In genomic region chr11:124830749-124831148, GRCh38 we compare ENCODE assay signal across 24 cellular contexts. TPM values are rescaled to one million over a fixed set of nuclear protein-coding genes. Genes with fewer than 3 reads are reported as not detected.
DNase-seq lines count a peak whose midpoint lies in the region; ATAC-seq lines count a peak whose summit lies in the region.
"Had no signal": no experiment of that assay in that cellular context is flagged by ENCODE, and none has a peak within 500 bp of the region (broad histone marks: within the 10 kb centered on the region; RNA-seq: fewer than 3 reads in every experiment).

No MANE protein-coding gene starts in this region.

- no peaks in the 10 kb centered on the region for H3K9me3 Mint-ChIP-seq in activated CD4-positive, alpha-beta T cell treated with anti-CD3 and anti-CD28 coated beads, Interleukin-2, amount 10 ng/mL, durations not matched to agents 24 days and 14 days
- H3K9me3 Mint-ChIP-seq: CD4-positive, alpha-beta memory T cell; CD8-positive, alpha-beta memory T cell had no signal

- H3K4me3 Mint-ChIP-seq in activated CD4-positive, alpha-beta T cell treated with anti-CD3 and anti-CD28 coated beads, Interleukin-2, amount 10 ng/mL, durations not matched to agents 24 days and 14 days: no peak overlapping the region
- H3K4me3 Mint-ChIP-seq: B cell; CD14-positive monocyte; CD4-positive, alpha-beta memory T cell; CD4-positive, CD25-positive, alpha-beta regulatory T cell; CD8-positive, alpha-beta memory T cell had no signal

- H3K4me3 ChIP-seq in BLaER1: no peak overlapping the region
- H3K4me3 ChIP-seq: GM12878 had no signal

- H3K4me1 ChIP-seq in BLaER1: no peaks in the 10 kb centered on the region; the same call in 1 of the 2 replicates

- H4K20me1 ChIP-seq in BLaER1: no peaks in the 10 kb centered on the region

- no peak for ATAC-seq in GM21367 (IDR thresholded peaks at IDR 0.05; ENCODE audit: unreplicated experiment)
- ATAC-seq: GM12878 had no signal

- H3K4me1 Mint-ChIP-seq in activated CD4-positive, alpha-beta T cell treated with anti-CD3 and anti-CD28 coated beads, Interleukin-2, amount 10 ng/mL, durations not matched to agents 24 days and 14 days: no peaks in the 10 kb centered on the region
- H3K4me1 Mint-ChIP-seq: B cell; CD14-positive monocyte; CD4-positive, alpha-beta memory T cell; CD4-positive, CD25-positive, alpha-beta regulatory T cell; CD8-positive, alpha-beta memory T cell had no signal

- intact Hi-C loops in activated CD4-positive, alpha-beta T cell treated with anti-CD3 and anti-CD28 coated beads, Interleukin-2, amount 10 ng/mL, durations not matched to agents 24 days and 14 days (cut with micrococcal nuclease): no loop called here

- H3K27ac ChIP-seq in BLaER1: no peak overlapping the region

- H3K27me3 ChIP-seq in BLaER1: no peaks in the 10 kb centered on the region

- no peak overlapping the region for H3K27ac Mint-ChIP-seq in activated CD4-positive, alpha-beta T cell treated with anti-CD3 and anti-CD28 coated beads, Interleukin-2, amount 10 ng/mL, durations not matched to agents 24 days and 14 days
- H3K27ac Mint-ChIP-seq: B cell; CD14-positive monocyte; CD4-positive, alpha-beta memory T cell; CD4-positive, CD25-positive, alpha-beta regulatory T cell had no signal

- no peaks in the 10 kb centered on the region for H3K9me3 ChIP-seq in BLaER1

- H3K27me3 Mint-ChIP-seq in activated CD4-positive, alpha-beta T cell treated with anti-CD3 and anti-CD28 coated beads, Interleukin-2, amount 10 ng/mL, durations not matched to agents 24 days and 14 days: peaks cover 41% of the 10 kb centered on the region

- DNase-seq in glomerular visceral epithelial cell (ENCODE audit: extremely low spot score) (peak; percentile 19), kidney tubule cell (ENCODE audit: low spot score) (peak; percentile 63), renal cortical epithelial cell (ENCODE audit: low read depth) (peak; percentile 74), NCI-H774 (lab: John Stamatoyannopoulos, UW) (no peak), SKM-1 treated with dmso at 0.1 percent for 144 hours (lab: John Stamatoyannopoulos, UW; ENCODE audit: unreplicated experiment) (no peak)
- DNase-seq in activated CD4-positive, alpha-beta T cell treated with anti-CD3 and anti-CD28 coated beads, Interleukin-2, amount 10 ng/mL, durations not matched to agents 24 days and 14 days: no peak
- DNase-seq: 8988T; AML-193; C1 segment of cervical spinal cord; CD4-positive, alpha-beta memory T cell; CD4-positive, CD25-positive, alpha-beta regulatory T cell; CD8-positive, alpha-beta memory T cell; COR-L47; DMS153; DMS53; DMS79; DND-41; EL; GDM1 had no signal

- peak overlapping the region; percentile 29; the same call in 1 of the 2 replicates for H3K4me2 ChIP-seq in BLaER1

- H3K36me3 ChIP-seq in BLaER1: no peaks in the 10 kb centered on the region

- H3K36me3 Mint-ChIP-seq in activated CD4-positive, alpha-beta T cell treated with anti-CD3 and anti-CD28 coated beads, Interleukin-2, amount 10 ng/mL, durations not matched to agents 24 days and 14 days (ENCODE audit: low read depth): no peaks in the 10 kb centered on the region
- H3K36me3 Mint-ChIP-seq: CD14-positive monocyte; CD4-positive, alpha-beta memory T cell; CD4-positive, CD25-positive, alpha-beta regulatory T cell; CD8-positive, alpha-beta memory T cell had no signal

- no peak overlapping the region for H3K9ac ChIP-seq in BLaER1

RNA-seq across cellular contexts. Expression of gene MSANTD2, which starts 30.5 kb away (rescaled TPM):
- 3.5 and 10.8 TPM in 2 replicates for total RNA-seq in renal cortical epithelial cell
- 10.6 TPM in 2 replicates for total RNA-seq in activated CD4-positive, alpha-beta T cell treated with anti-CD3 and anti-CD28 coated beads, Interleukin-2, amount 10 ng/mL, durations not matched to agents 24 days and 14 days

RNA-seq across cellular contexts. Expression of gene ROBO3, which starts 34.5 kb away (rescaled TPM):
- 7.3 and 12.2 TPM in 2 replicates for total RNA-seq in renal cortical epithelial cell
- 6.5 and 7.7 TPM in 2 replicates for total RNA-seq in activated CD4-positive, alpha-beta T cell treated with anti-CD3 and anti-CD28 coated beads, Interleukin-2, amount 10 ng/mL, durations not matched to agents 24 days and 14 days

Comparison
In these comparisons a context has a peak if more than half of its experiments do, and no peak if none do; other contexts are left out.
1. DNase-seq: peak in glomerular visceral epithelial cell (single experiment), kidney tubule cell (single experiment) and renal cortical epithelial cell (single experiment); none in activated CD4-positive, alpha-beta T cell treated with anti-CD3 and anti-CD28 coated beads, Interleukin-2, amount 10 ng/mL, durations not matched to agents 24 days and 14 days (single experiment), NCI-H774 (single experiment) and SKM-1 treated with dmso at 0.1 percent for 144 hours (single experiment).